Comparison of ENCODE assay signal across 9 cellular contexts in the genomic region with DNA sequence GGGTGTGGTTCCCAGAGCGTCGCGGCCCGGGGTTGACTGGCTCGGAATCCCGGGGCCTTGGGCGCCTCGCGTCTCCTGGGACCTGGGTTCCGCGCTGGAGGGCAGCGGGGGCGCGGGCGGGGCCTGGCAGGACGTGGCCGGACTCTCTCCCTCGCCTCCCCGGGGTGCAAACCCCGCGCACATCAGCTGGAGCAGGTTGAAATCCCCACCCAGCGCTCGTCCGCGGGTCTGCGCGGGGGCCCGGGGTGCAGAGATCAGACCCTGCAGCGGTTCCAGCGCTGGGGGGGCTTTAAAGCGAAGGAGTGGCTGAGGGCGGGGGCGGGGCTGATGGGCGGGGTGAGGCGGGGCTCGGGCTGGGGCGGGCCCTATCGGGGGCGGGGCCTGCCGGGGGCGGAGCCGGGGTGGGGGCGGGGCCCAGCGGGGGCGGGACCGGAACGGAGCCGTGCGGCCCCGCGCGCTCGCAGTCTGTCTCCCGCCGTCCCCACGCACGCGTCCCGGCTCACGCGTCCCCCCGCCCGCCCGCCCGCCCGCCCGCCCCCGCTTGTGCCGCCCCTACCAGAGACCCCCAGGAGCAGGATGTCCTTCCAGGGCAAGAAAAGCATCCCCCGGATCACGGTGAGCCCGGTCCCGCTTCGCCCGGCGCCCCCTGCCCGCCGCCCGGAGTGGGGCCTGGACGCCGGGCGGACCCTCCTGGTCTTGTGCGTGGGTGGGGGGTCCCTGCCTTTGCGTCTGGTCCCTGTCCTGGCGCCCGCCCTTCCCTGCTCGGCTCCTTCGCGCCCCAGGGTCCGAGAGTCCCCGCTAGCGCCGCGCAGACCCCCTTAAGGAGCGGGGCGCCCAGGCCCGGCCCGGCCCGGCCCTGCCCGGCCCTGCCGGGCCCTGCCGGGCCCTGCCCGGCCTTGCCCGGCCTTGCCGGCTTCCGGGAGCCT. TPM values are rescaled to one million over a fixed set of nuclear protein-coding genes. Genes with fewer than 3 reads are reported as not detected.
DNase-seq lines count a peak whose midpoint lies in the region; ATAC-seq and TF ChIP-seq lines count a peak whose summit lies in the region.
"Had no signal": no experiment of that assay in that cellular context is flagged by ENCODE, and none has a peak within 500 bp of the region (broad histone marks: within the 10 kb centered on the region; RNA-seq: fewer than 3 reads in every experiment).

A gene (plus strand): TSS at position 461 of the 926 bp plus-strand sequence. CDS start 116 bp downstream, at position 577.

- no peaks in the 10 kb centered on the region for H3K36me3 ChIP-seq in HAP-1 (replicated peaks)
- no peaks in the 10 kb centered on the region for H3K36me3 ChIP-seq in prostate gland

- no peak for DNase-seq in AG04449 (ENCODE audit: low read depth, low spot score)
- DNase-seq in HAP-1 (ENCODE audit: low spot score in 2 of 2) = peak; percentile 27 to 72
- DNase-seq in activated T-cell treated with anti-CD3 and anti-CD28 coated beads for 24 hours (ENCODE audit: low read depth) = peak; percentile 14
- peak in 30 of 42 donors; percentile 32 to 78 (median 62) for DNase-seq in head of caudate nucleus
- DNase-seq in prostate gland (ENCODE audit: low spot score) = no peak
- no peak for DNase-seq in RKO (ENCODE audit: low spot score)
- no peak for DNase-seq in NCI-H187 (lab: John Stamatoyannopoulos, UW)

- in situ Hi-C loops in HAP-1 (cut with MboI; ENCODE audit: low sequenced_read_pairs) = no loop called here

- no peak within 1 kb of the TSS for H3K27ac ChIP-seq in prostate gland

- no peaks in the 10 kb centered on the region for H3K9me3 ChIP-seq in HAP-1
- no peaks in the 10 kb centered on the region for H3K9me3 ChIP-seq in prostate gland

- intact Hi-C loops in head of caudate nucleus (cut with DNase I) (no loop called here), prostate gland (cut with DNase I) (no loop called here)

- CTCF ChIA-PET in AG04449 (lab: Yijun Ruan, JAX) = interaction anchor here (1.6 kb wide), 1 partner anchor 36 kb away, joined by 3 read pairs; no protein-coding TSS in a partner anchor

- H3K27me3 ChIP-seq in HAP-1 (ENCODE audit: low read depth) = peaks cover 9% of the 10 kb centered on the region; the same call in 1 of the 2 replicates
- H3K27me3 ChIP-seq in prostate gland (replicated peaks; ENCODE audit: insufficient read depth) = no peaks in the 10 kb centered on the region

- peak; percentile 1 for TF ChIP-seq CTCF in AG04449 (IDR thresholded peaks at IDR 0.05; ENCODE audit: insufficient read depth, low read length, missing control alignments)
- TF ChIP-seq CTCF in prostate gland (IDR thresholded peaks at IDR 0.05) = no peak

- no peak for TF ChIP-seq POLR2A in prostate gland (IDR thresholded peaks at IDR 0.05)

- peak within 1 kb of the TSS; percentile 63 for H3K4me3 ChIP-seq in AG04449 (ENCODE audit: low read depth, low read length)
- H3K4me3 ChIP-seq in HAP-1 = peak within 1 kb of the TSS; percentile 49
- peak within 1 kb of the TSS; percentile 29 to 40 for H3K4me3 ChIP-seq in prostate gland
- H3K4me3 ChIP-seq: GM12878 had no signal

- POLR2A ChIA-PET in AG04449 (lab: Yijun Ruan, JAX) = no interaction called here

- no peak for ATAC-seq in HG02610 (IDR thresholded peaks at IDR 0.05; ENCODE audit: unreplicated experiment)
- ATAC-seq: GM12878 had no signal

- H3K4me1 ChIP-seq in HAP-1 (no peaks in the 10 kb centered on the region), prostate gland (replicated peaks) (peaks cover 19% of the 10 kb centered on the region)

- 2% methylated on average over 27 of the region's 106 CpGs for WGBS in prostate gland

RNA-seq across cellular contexts. Expression of the gene that starts here (rescaled TPM):
- 10 to 100 TPM in 1 of 2 donors, 1 to 10 TPM in 1; 4.1 to 22.6 TPM for total RNA-seq in prostate gland

Comparison
In these comparisons a context has a peak if more than half of its experiments do, and no peak if none do; other contexts are left out.
1. DNase-seq: peak in HAP-1 (2 of 2), activated T-cell treated with anti-CD3 and anti-CD28 coated beads for 24 hours (single experiment) and head of caudate nucleus (30 of 42); none in AG04449 (single experiment), prostate gland (single experiment), RKO (single experiment) and NCI-H187 (0 of 2).
2. Peak in every context shown above with its lines, with median percentiles within 50 percentile points of each other: H3K4me3 ChIP-seq.